ENCODE assay signal across 10 cellular contexts in genomic region chr2:232890896-232891601, GRCh38. TPM values are rescaled to one million over a fixed set of nuclear protein-coding genes. Genes with fewer than 3 reads are reported as not detected.
DNase-seq lines count a peak whose midpoint lies in the region; ATAC-seq, FAIRE-seq and TF ChIP-seq lines count a peak whose summit lies in the region.
"Had no signal": no experiment of that assay in that cellular context is flagged by ENCODE, and none has a peak within 500 bp of the region (broad histone marks: within the 10 kb centered on the region; RNA-seq: fewer than 3 reads in every experiment).

No MANE protein-coding gene starts in this region.

- H3K4me1 Mint-ChIP-seq in naive thymus-derived CD8-positive, alpha-beta T cell = peaks cover 0 to 7% (median 0%) of the 10 kb centered on the region in 4 donors
- H3K4me1 Mint-ChIP-seq: activated naive CD8-positive, alpha-beta T cell treated with anti-CD3 and anti-CD28 coated beads for 36 hours had no signal

- intact Hi-C loops in endothelial cell of umbilical vein (cut with micrococcal nuclease) (no loop called here), esophagus squamous epithelium (cut with DNase I) (no loop called here)

- 47% methylated on average over 23 of the region's 23 CpGs for WGBS in GM23248 (ENCODE audit: low coverage in 1 of 2, low lambda C conversion rate in 2 of 2, missing lambda C conversion rate in 2 of 2), 2 experiments
- WGBS in esophagus squamous epithelium, 2 donors = 31 to 33% methylated on average over 11 to 12 of the region's 23 CpGs

- H4K20me1 ChIP-seq in GM23248 (ENCODE audit: insufficient read depth) (no peaks in the 10 kb centered on the region), endothelial cell of umbilical vein (replicated peaks; ENCODE audit: control insufficient read depth, extremely low read depth, insufficient read depth, low read length) (no peaks in the 10 kb centered on the region)

- peaks cover 5 to 36% (median 23%) of the 10 kb centered on the region in 5 donors for H3K27me3 Mint-ChIP-seq in naive thymus-derived CD8-positive, alpha-beta T cell

- H2AFZ ChIP-seq in GM23248 (no peak overlapping the region), endothelial cell of umbilical vein (ENCODE audit: low read depth, low read length) (peak overlapping the region; percentile 2), parathyroid adenoma (peak overlapping the region; percentile 61)

- H3K9ac ChIP-seq in GM23248 (no peak overlapping the region), endothelial cell of umbilical vein (replicated peaks; ENCODE audit: extremely low read depth, insufficient read depth, low read length) (no peak overlapping the region), parathyroid adenoma (no peak overlapping the region)

- H3F3A ChIP-seq in GM23248 (ENCODE audit: insufficient read depth) = no peaks in the 10 kb centered on the region

- POLR2A ChIA-PET in endothelial cell of umbilical vein (lab: Charles Lee) = no interaction called here
- POLR2A ChIA-PET in naive thymus-derived CD8-positive, alpha-beta T cell (lab: Charles Lee) = no interaction called here

- H3K27ac Mint-ChIP-seq in naive thymus-derived CD8-positive, alpha-beta T cell = no peak overlapping the region
- H3K27ac Mint-ChIP-seq: activated naive CD8-positive, alpha-beta T cell treated with anti-CD3 and anti-CD28 coated beads for 36 hours had no signal

- CTCF ChIA-PET in endothelial cell of umbilical vein (lab: Charles Lee) = interaction anchor here (0.6 to 1.7 kb wide), 2 partner anchors 138 to 303 kb away, joined by 3 to 6 read pairs; no protein-coding TSS in a partner anchor

- ATAC-seq in naive thymus-derived CD8-positive, alpha-beta T cell = no peak
- ATAC-seq in HG03565 (IDR thresholded peaks at IDR 0.05; ENCODE audit: unreplicated experiment) = no peak

- H3K4me1 ChIP-seq in GM23248 (ENCODE audit: insufficient read depth) = peaks cover 5% of the 10 kb centered on the region
- H3K4me1 ChIP-seq in endothelial cell of umbilical vein (ENCODE audit: control insufficient read depth, extremely low read depth, insufficient read depth, low read length) = no peaks in the 10 kb centered on the region
- H3K4me1 ChIP-seq in parathyroid adenoma = peaks cover 4% of the 10 kb centered on the region
- H3K4me1 ChIP-seq in esophagus squamous epithelium = peaks cover 0 to 26% (median 0%) of the 10 kb centered on the region in 3 donors

- H3K4me3 Mint-ChIP-seq in naive thymus-derived CD8-positive, alpha-beta T cell = no peak overlapping the region
- H3K4me3 Mint-ChIP-seq: activated naive CD8-positive, alpha-beta T cell treated with anti-CD3 and anti-CD28 coated beads for 36 hours had no signal

- H3K36me3 Mint-ChIP-seq in naive thymus-derived CD8-positive, alpha-beta T cell = no peaks in the 10 kb centered on the region
- H3K36me3 Mint-ChIP-seq: activated naive CD8-positive, alpha-beta T cell treated with anti-CD3 and anti-CD28 coated beads for 36 hours had no signal

- H3K9me3 Mint-ChIP-seq in naive thymus-derived CD8-positive, alpha-beta T cell = no peaks in the 10 kb centered on the region
- H3K9me3 Mint-ChIP-seq: activated naive CD8-positive, alpha-beta T cell treated with anti-CD3 and anti-CD28 coated beads for 36 hours had no signal

- TF ChIP-seq POLR2A in endothelial cell of umbilical vein (IDR thresholded peaks at IDR 0.05; ENCODE audit: low read depth, low read length) (no peak), esophagus squamous epithelium (IDR thresholded peaks at IDR 0.05) (no peak)

- in situ Hi-C loops in GM23248 (cut with MboI) = no loop called here

- H3K9me3 ChIP-seq in GM23248 (ENCODE audit: low read depth) = no peaks in the 10 kb centered on the region
- no peaks in the 10 kb centered on the region for H3K9me3 ChIP-seq in endothelial cell of umbilical vein (replicated peaks; ENCODE audit: control insufficient read depth, insufficient read depth, low read length)
- H3K9me3 ChIP-seq in parathyroid adenoma (ENCODE audit: control insufficient read depth, low read length) = no peaks in the 10 kb centered on the region
- H3K9me3 ChIP-seq in esophagus squamous epithelium = no peaks in the 10 kb centered on the region
- H3K9me3 ChIP-seq: neutrophil had no signal

- DNase-seq in GM23248 (peak; percentile 39), NCI-H774 (lab: John Stamatoyannopoulos, UW) (peak; percentile 74), endothelial cell of umbilical vein (ENCODE audit: low read depth, low spot score) (peak; percentile 26), globus pallidus (ENCODE audit: low spot score) (no peak), esophagus squamous epithelium (lab: John Stamatoyannopoulos, UW) (no peak)
- no peak for DNase-seq in naive thymus-derived CD8-positive, alpha-beta T cell
- DNase-seq: activated naive CD8-positive, alpha-beta T cell treated with anti-CD3 and anti-CD28 coated beads for 36 hours had no signal

- H3K4me2 ChIP-seq in GM23248 (ENCODE audit: unreplicated experiment) (peak overlapping the region; percentile 77), endothelial cell of umbilical vein (ENCODE audit: insufficient read depth, low read length) (no peak overlapping the region), parathyroid adenoma (ENCODE audit: low read length) (no peak overlapping the region)

- TF ChIP-seq CTCF in endothelial cell of umbilical vein (IDR thresholded peaks at IDR 0.05; ENCODE audit: extremely low read depth in 1 of 2, insufficient read depth in 1 of 2, low read depth in 1 of 2, low read length in 2 of 2) (no peak), parathyroid adenoma (IDR thresholded peaks at IDR 0.05) (no peak), esophagus squamous epithelium (IDR thresholded peaks at IDR 0.05) (no peak)

- dilution Hi-C loops in endothelial cell of umbilical vein (cut with MboI; ENCODE audit: extremely low pct_ligation_motif_present, low sequenced_read_pairs) = no loop called here

- FAIRE-seq in endothelial cell of umbilical vein (lab: Jason Lieb, UNC) = no peak

- no peak overlapping the region for H3K27ac ChIP-seq in GM23248
- no peak overlapping the region for H3K27ac ChIP-seq in endothelial cell of umbilical vein (ENCODE audit: insufficient read depth, low read depth, low read length)
- H3K27ac ChIP-seq in parathyroid adenoma = no peak overlapping the region
- no peak overlapping the region for H3K27ac ChIP-seq in esophagus squamous epithelium
- H3K27ac ChIP-seq: neutrophil had no signal

- H3K4me3 ChIP-seq in GM23248 (no peak overlapping the region), endothelial cell of umbilical vein (replicated peaks in 1 of 3; ENCODE audit: insufficient read depth in 1 of 3, low read depth in 1 of 3, low read length in 3 of 3) (no peak overlapping the region), parathyroid adenoma (ENCODE audit: low read depth, low read length) (no peak overlapping the region), esophagus squamous epithelium (peak overlapping the region in 2 of 4 donors; percentile 13 to 36)

- no peaks in the 10 kb centered on the region for H3K9me2 ChIP-seq in GM23248 (ENCODE audit: insufficient read depth)

- no peaks in the 10 kb centered on the region for H3K36me3 ChIP-seq in GM23248 (ENCODE audit: low read depth)
- H3K36me3 ChIP-seq in endothelial cell of umbilical vein (ENCODE audit: control insufficient read depth in 2 of 2, extremely low read depth in 1 of 2, insufficient read depth in 2 of 2, low read length in 2 of 2) = no peaks in the 10 kb centered on the region
- H3K36me3 ChIP-seq in parathyroid adenoma (ENCODE audit: control insufficient read depth, insufficient read depth, low read length) = no peaks in the 10 kb centered on the region
- no peaks in the 10 kb centered on the region for H3K36me3 ChIP-seq in esophagus squamous epithelium
- H3K36me3 ChIP-seq: neutrophil had no signal

- no TSS peak for BruUV-seq in endothelial cell of umbilical vein (replicated peaks; lab: Mats Ljungman, UMichigan)

- no peaks in the 10 kb centered on the region for H3K79me2 ChIP-seq in GM23248 (ENCODE audit: insufficient read depth)
- H3K79me2 ChIP-seq in endothelial cell of umbilical vein (ENCODE audit: control insufficient read depth, insufficient read depth, low read length) = no peaks in the 10 kb centered on the region
- no peaks in the 10 kb centered on the region for H3K79me2 ChIP-seq in parathyroid adenoma

- no peaks in the 10 kb centered on the region for H3K9me1 ChIP-seq in endothelial cell of umbilical vein (replicated peaks; ENCODE audit: control insufficient read depth, extremely low read depth, insufficient read depth, low read length)

- H3K27me3 ChIP-seq in GM23248 (replicated peaks; ENCODE audit: insufficient read depth) = 0 out of 2 replicates have a peak, but pooled peaks cover under 1% of the 10 kb centered on the region
- no peaks in the 10 kb centered on the region for H3K27me3 ChIP-seq in endothelial cell of umbilical vein (ENCODE audit: control insufficient read depth in 2 of 2, insufficient read depth in 2 of 2, low read length in 2 of 2)
- no peaks in the 10 kb centered on the region for H3K27me3 ChIP-seq in parathyroid adenoma (ENCODE audit: control insufficient read depth, insufficient read depth, low read length)
- peaks cover 0 to 24% (median 0%) of the 10 kb centered on the region in 4 donors for H3K27me3 ChIP-seq in esophagus squamous epithelium

TF ChIP-seq in endothelial cell of umbilical vein, 7 proteins besides CTCF, POLR2A, EP300 and RAD21 (continues in another document):
- no peak for TF ChIP-seq MAX (IDR thresholded peaks at IDR 0.05; ENCODE audit: insufficient read depth, insufficient read length)
- no peak for TF ChIP-seq GATA2 (IDR thresholded peaks at IDR 0.05; ENCODE audit: insufficient read depth, insufficient read length, low read depth, low read length)
- TF ChIP-seq EZH2 (IDR thresholded peaks at IDR 0.05; ENCODE audit: borderline replicate concordance, low read depth, low read length, severe bottlenecking) = no peak
- no peak for TF ChIP-seq POLR2AphosphoS5 (IDR thresholded peaks at IDR 0.05; ENCODE audit: insufficient read depth, low read depth, low read length)

RNA-seq across cellular contexts. Expression of gene SNORC, which starts 21.0 kb away (rescaled TPM):
- 0.63 TPM in 1 of 2 replicates, not detected in the other for total RNA-seq in GM23248 (2014; rRNA removed; shearing (Covaris generic))
- polyA plus RNA-seq in GM23248 (2016; fragmentation: Nextera tagmentation; extraction: Ambion mirVana) = 0.39 TPM in 1 of 2 replicates, not detected in the other
- 2.6 and 4.0 TPM in 2 replicates for total RNA-seq in endothelial cell of umbilical vein
- polyA plus RNA-seq in endothelial cell of umbilical vein = 1.4 and 2.5 TPM in 2 replicates
- polyA plus RNA-seq in endothelial cell of umbilical vein (2011; cell fraction: cytosol; rRNA removed) = 0.71 and 1.4 TPM in 2 replicates
- 4.2 and 5.7 TPM in 2 replicates for polyA plus RNA-seq in endothelial cell of umbilical vein (2011; cell fraction: nucleus; rRNA removed)
- polyA plus RNA-seq in endothelial cell of umbilical vein (2012) = 0.13 and 0.52 TPM in 2 replicates
- polyA minus RNA-seq in endothelial cell of umbilical vein = 0.61 and 2.2 TPM in 2 replicates
- 1.2 TPM for polyA minus RNA-seq in endothelial cell of umbilical vein (2011; cell fraction: cytosol; rRNA and poly(A)+ RNA removed)
- polyA minus RNA-seq in endothelial cell of umbilical vein (2011; cell fraction: nucleus; rRNA and poly(A)+ RNA removed) = 3.6 TPM in 2 replicates
- total RNA-seq in naive thymus-derived CD8-positive, alpha-beta T cell = 1 to 10 TPM; 4.0 to 4.7 TPM
- not detected for polyA plus RNA-seq in naive thymus-derived CD8-positive, alpha-beta T cell
- total RNA-seq in esophagus squamous epithelium = under 1 TPM; 0.26 to 0.83 (median 0.66) TPM

Comparison
In these comparisons a context has a peak if more than half of its experiments do, and no peak if none do; other contexts are left out.
1. DNase-seq: peak in GM23248 (single experiment), NCI-H774 (single experiment) and endothelial cell of umbilical vein (single experiment); none in naive thymus-derived CD8-positive, alpha-beta T cell (0 of 10), globus pallidus (single experiment) and esophagus squamous epithelium (single experiment).